In genomic region chr11:96332236-96332761, GRCh38 we compare ENCODE assay signal across 1 cellular context.
TF ChIP-seq lines count a peak whose summit lies in the region.

No MANE protein-coding gene starts in this region.

TF ChIP-seq in SK-N-SH treated with all-trans-retinoic acid at 6 μM for 48 hours, 23 proteins besides CTCF, POLR2A, EP300 and RAD21 (continued from another document):
- TF ChIP-seq TSHZ2 (CRISPR knock-in tag; IDR thresholded peaks at IDR 0.05) (no peak), ZNF8 (CRISPR knock-in tag; IDR thresholded peaks at IDR 0.05) (no peak), PPARA (CRISPR knock-in tag; IDR thresholded peaks at IDR 0.05; ENCODE audit: borderline replicate concordance) (no peak), CSRNP3 (CRISPR knock-in tag; IDR thresholded peaks at IDR 0.05) (no peak), TOX (CRISPR knock-in tag; IDR thresholded peaks at IDR 0.05; ENCODE audit: borderline replicate concordance) (no peak), PATZ1 (CRISPR knock-in tag; IDR thresholded peaks at IDR 0.05; ENCODE audit: borderline replicate concordance) (no peak), TCF4 (CRISPR knock-in tag; IDR thresholded peaks at IDR 0.05; ENCODE audit: borderline replicate concordance) (no peak), ZFP3 (CRISPR knock-in tag; IDR thresholded peaks at IDR 0.05) (no peak)
